Comparison of ENCODE assay signal across 12 cellular contexts in genomic region chr9:28951945-28952344, GRCh38.
DNase-seq lines count a peak whose midpoint lies in the region; ATAC-seq and TF ChIP-seq lines count a peak whose summit lies in the region.
"Had no signal": no experiment of that assay in that cellular context is flagged by ENCODE, and none has a peak within 500 bp of the region (broad histone marks: within the 10 kb centered on the region; RNA-seq: fewer than 3 reads in every experiment).

No MANE protein-coding gene starts in this region.

- no peak overlapping the region for H3K4me3 Mint-ChIP-seq in activated CD8-positive, alpha-beta memory T cell treated with anti-CD3 and anti-CD28 coated beads, Interleukin-2, amount 10 ng/mL, durations not matched to agents 7 days and 5 days
- H3K4me3 Mint-ChIP-seq: mesothelial cell of epicardium had no signal

- 68 to 87% methylated on average over 4 of the region's 4 CpGs for WGBS in gastroesophageal sphincter (ENCODE audit: low coverage in 1 of 2), 2 donors

- H3K27ac ChIP-seq in RWPE1 (no peak overlapping the region), gastroesophageal sphincter (no peak overlapping the region), right atrium auricular region (no peak overlapping the region)

- H3K36me3 Mint-ChIP-seq in activated CD8-positive, alpha-beta memory T cell treated with anti-CD3 and anti-CD28 coated beads, Interleukin-2, amount 10 ng/mL, durations not matched to agents 7 days and 5 days: no peaks in the 10 kb centered on the region

- H3K27me3 Mint-ChIP-seq in activated CD8-positive, alpha-beta memory T cell treated with anti-CD3 and anti-CD28 coated beads, Interleukin-2, amount 10 ng/mL, durations not matched to agents 7 days and 5 days: no peaks in the 10 kb centered on the region

- no peak for TF ChIP-seq EP300 in gastroesophageal sphincter (IDR thresholded peaks at IDR 0.05)

- TF ChIP-seq CTCF in GM10248 (IDR thresholded peaks at IDR 0.05; ENCODE audit: control extremely low read depth, extremely low read depth, low read depth, missing control alignments): peak; percentile 20
- peak; percentile 27; the same call in 1 of the 2 replicates for TF ChIP-seq CTCF in RWPE1 (conservative IDR thresholded peaks at IDR 0.05; ENCODE audit: low read depth)
- TF ChIP-seq CTCF in fibroblast of the aortic adventitia (IDR thresholded peaks at IDR 0.05; ENCODE audit: insufficient read depth, low read length): peak; percentile 32
- no peak for TF ChIP-seq CTCF in gastroesophageal sphincter (IDR thresholded peaks at IDR 0.05)
- TF ChIP-seq CTCF in right atrium auricular region (IDR thresholded peaks at IDR 0.05): no peak

- H3K4me1 ChIP-seq in gastroesophageal sphincter (no peaks in the 10 kb centered on the region), right atrium auricular region (no peaks in the 10 kb centered on the region)

- H3K4me3 ChIP-seq in fibroblast of the aortic adventitia (ENCODE audit: low read depth, low read length): no peak overlapping the region
- H3K4me3 ChIP-seq in gastroesophageal sphincter: no peak overlapping the region
- no peak overlapping the region for H3K4me3 ChIP-seq in right atrium auricular region

- no peaks in the 10 kb centered on the region for H3K27me3 ChIP-seq in gastroesophageal sphincter
- H3K27me3 ChIP-seq in right atrium auricular region: no peaks in the 10 kb centered on the region

- DNase-seq in GM10248 (ENCODE audit: extremely low spot score) (no peak), HEK293T (ENCODE audit: extremely low spot score) (peak; percentile 7), RWPE1 (ENCODE audit: low spot score) (no peak), fibroblast of the aortic adventitia (ENCODE audit: low read depth) (peak; percentile 9), right atrium auricular region (ENCODE audit: low spot score) (no peak)
- DNase-seq in activated CD8-positive, alpha-beta memory T cell treated with anti-CD3 and anti-CD28 coated beads, Interleukin-2, amount 10 ng/mL, durations not matched to agents 7 days and 5 days: no peak
- DNase-seq in activated CD4-positive, CD25-positive, alpha-beta regulatory T cell treated with anti-CD3 and anti-CD28 coated beads, Interleukin-2, amount 50 U/mL, for 72 hours: no peak
- DNase-seq: activated CD8-positive, alpha-beta memory T cell treated with anti-CD3 and anti-CD28 coated beads for 24 hours; NCI-H187 treated with DMSO at 0.1 percent for 48 hours; stimulated activated CD4-positive, alpha-beta T cell treated with anti-CD3 and anti-CD28 coated beads, Interleukin-12 subunit alpha, Interleukin-12 subunit beta, amount 100 ng/mL, for 4 hours had no signal

- TF ChIP-seq POLR2A in gastroesophageal sphincter (IDR thresholded peaks at IDR 0.05): no peak

- CTCF ChIA-PET in GM10248 (lab: Yijun Ruan, JAX) (interaction anchor here (0.7 to 1.3 kb wide), 4 partner anchors 9 to 13 kb away, joined by 3 to 5 read pairs (median 3); no protein-coding TSS in a partner anchor), HEK293T (lab: Yijun Ruan, JAX) (no interaction called here), RWPE1 (lab: Yijun Ruan, JAX) (interaction anchor here (0.5 to 0.6 kb wide), 2 partner anchors 253 to 695 kb away, joined by 3 to 5 read pairs; no protein-coding TSS in a partner anchor)
- CTCF ChIA-PET in activated CD8-positive, alpha-beta memory T cell treated with anti-CD3 and anti-CD28 coated beads, Interleukin-2, amount 10 ng/mL, durations not matched to agents 7 days and 5 days (lab: Charles Lee): no interaction called here

- H3K9me3 Mint-ChIP-seq in activated CD8-positive, alpha-beta memory T cell treated with anti-CD3 and anti-CD28 coated beads, Interleukin-2, amount 10 ng/mL, durations not matched to agents 7 days and 5 days (ENCODE audit: low read depth): no peaks in the 10 kb centered on the region

- POLR2A ChIA-PET in GM10248 (lab: Yijun Ruan, JAX): no interaction called here
- POLR2A ChIA-PET in HEK293T (lab: Yijun Ruan, JAX): no interaction called here
- POLR2A ChIA-PET in RWPE1 (lab: Yijun Ruan, JAX; ENCODE audit: low non-redundant PET): no interaction called here

- H3K9me3 ChIP-seq in gastroesophageal sphincter (peaks cover 0 to 9% (median 0%) of the 10 kb centered on the region in 3 donors), right atrium auricular region (no peaks in the 10 kb centered on the region)

- H3K4me1 Mint-ChIP-seq in activated CD8-positive, alpha-beta memory T cell treated with anti-CD3 and anti-CD28 coated beads, Interleukin-2, amount 10 ng/mL, durations not matched to agents 7 days and 5 days: no peaks in the 10 kb centered on the region
- H3K4me1 Mint-ChIP-seq: mesothelial cell of epicardium had no signal

- no peaks in the 10 kb centered on the region for H3K36me3 ChIP-seq in gastroesophageal sphincter
- H3K36me3 ChIP-seq in right atrium auricular region: no peaks in the 10 kb centered on the region

- no peak for ATAC-seq in gastroesophageal sphincter
- no peak for ATAC-seq in activated CD8-positive, alpha-beta memory T cell treated with anti-CD3 and anti-CD28 coated beads, Interleukin-2, amount 10 ng/mL, durations not matched to agents 7 days and 5 days

- no peak overlapping the region for H3K27ac Mint-ChIP-seq in activated CD8-positive, alpha-beta memory T cell treated with anti-CD3 and anti-CD28 coated beads, Interleukin-2, amount 10 ng/mL, durations not matched to agents 7 days and 5 days
- H3K27ac Mint-ChIP-seq: mesothelial cell of epicardium had no signal

TF ChIP-seq in HEK293T, 16 proteins besides CTCF, POLR2A, EP300 and RAD21:
- TF ChIP-seq FOXM1 (IDR thresholded peaks at IDR 0.05; ENCODE audit: borderline replicate concordance) (no peak), TARDBP (IDR thresholded peaks at IDR 0.05) (no peak), ARNT (IDR thresholded peaks at IDR 0.05) (no peak), HDGF (IDR thresholded peaks at IDR 0.05; ENCODE audit: borderline replicate concordance) (no peak), PKNOX1 (IDR thresholded peaks at IDR 0.05) (no peak)
TF ChIP-seq in HEK293T: peak in this region for 0.

Comparison
In these comparisons a context has a peak if more than half of its experiments do, and no peak if none do; other contexts are left out.
1. DNase-seq: peak in HEK293T (single experiment) and fibroblast of the aortic adventitia (single experiment); none in GM10248 (single experiment), RWPE1 (single experiment), activated CD8-positive, alpha-beta memory T cell treated with anti-CD3 and anti-CD28 coated beads, Interleukin-2, amount 10 ng/mL, durations not matched to agents 7 days and 5 days (single experiment), activated CD4-positive, CD25-positive, alpha-beta regulatory T cell treated with anti-CD3 and anti-CD28 coated beads, Interleukin-2, amount 50 U/mL, for 72 hours (single experiment) and right atrium auricular region (single experiment).
2. CTCF ChIP-seq: peak in GM10248 (single experiment), RWPE1 (single experiment) and fibroblast of the aortic adventitia (single experiment); none in gastroesophageal sphincter (0 of 4) and right atrium auricular region (0 of 2).
3. CTCF ChIA-PET loops: an anchor here in GM10248 (0.7 to 1.3 kb wide) and RWPE1 (0.5 to 0.6 kb wide); none called in HEK293T and activated CD8-positive, alpha-beta memory T cell treated with anti-CD3 and anti-CD28 coated beads, Interleukin-2, amount 10 ng/mL, durations not matched to agents 7 days and 5 days.